30 cellular contexts compared by ENCODE assay signal in the genomic region with DNA sequence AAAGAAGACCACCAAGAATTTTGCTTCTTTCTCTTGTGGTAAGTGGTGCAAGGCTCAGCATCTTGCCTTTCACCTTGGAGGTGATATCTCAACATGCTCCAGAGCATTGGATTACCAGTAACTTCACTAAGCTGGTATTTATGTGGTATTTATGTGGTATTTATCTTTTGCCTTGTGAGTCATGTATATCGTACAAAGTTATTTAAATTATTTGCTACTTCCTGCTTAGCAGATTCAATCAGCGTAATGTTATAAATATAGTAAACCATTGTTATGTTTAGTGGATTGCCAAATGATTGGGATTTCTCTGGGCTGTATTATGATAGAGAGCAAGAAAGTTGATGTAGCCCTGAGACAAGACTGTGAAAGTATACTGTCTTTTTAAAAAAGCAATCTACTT.
A peak's percentile ranks its signal among the peaks of the same experiment; 100 is the strongest.
DNase-seq lines count a peak whose midpoint lies in the region; ATAC-seq and TF ChIP-seq lines count a peak whose summit lies in the region.
"Had no signal": no experiment of that assay in that cellular context is flagged by ENCODE, and none has a peak within 500 bp of the region (broad histone marks: within the 10 kb centered on the region; RNA-seq: fewer than 3 reads in every experiment).

No MANE protein-coding gene starts in this region.

- H3K36me3 ChIP-seq in PC-3 (ENCODE audit: low read depth, low read length) = no peaks in the 10 kb centered on the region
- H3K36me3 ChIP-seq: HAP-1, heart right ventricle, tibial nerve had no signal

- peaks cover 8% of the 10 kb centered on the region for H3K4me1 ChIP-seq in PC-3 (ENCODE audit: insufficient read depth, low read length)
- H3K4me1 ChIP-seq: body of pancreas, HAP-1, heart right ventricle, psoas muscle, tibial nerve had no signal

- peak; percentile 70 for ATAC-seq in PC-3
- ATAC-seq in HG03457 (IDR thresholded peaks at IDR 0.05; ENCODE audit: unreplicated experiment) = no peak
- ATAC-seq: body of pancreas; GM12878; heart right ventricle; mucosa of descending colon; natural killer cell treated with Interleukin-12 subunit alpha and Interleukin-12 subunit beta and Interleukin-15 and Interleukin-18, amount 100 ng/mL, for 72 hours; psoas muscle had no signal

- H3K9ac ChIP-seq in PC-3 (ENCODE audit: low read length) = no peak overlapping the region

- H3K27me3 ChIP-seq in PC-3 (ENCODE audit: low read length) = no peaks in the 10 kb centered on the region
- H3K27me3 ChIP-seq: body of pancreas, dorsolateral prefrontal cortex, heart right ventricle, tibial nerve had no signal

- no TSS peak for BruUV-seq in PC-3 (replicated peaks; lab: Mats Ljungman, UMichigan)

- no peak overlapping the region for H3K4me2 ChIP-seq in PC-3 (ENCODE audit: low read length)

- H4K20me1 ChIP-seq in PC-3 (ENCODE audit: low read length) = no peaks in the 10 kb centered on the region

- H3K27ac ChIP-seq in PC-3 (ENCODE audit: low read length) = no peak overlapping the region
- H3K27ac ChIP-seq: body of pancreas, dorsolateral prefrontal cortex, heart right ventricle, psoas muscle, SK-N-MC, tibial nerve had no signal

- no peak overlapping the region for H2AFZ ChIP-seq in PC-3 (ENCODE audit: low read length)

- DNase-seq in EL (peak; percentile 31), PC-3 (peak; percentile 45), cardiac fibroblast (ENCODE audit: low read depth in 2 of 2) (peak; percentile 27 to 55), hepatic stellate cell (ENCODE audit: low spot score) (peak; percentile 14), OCI-M1 (lab: John Stamatoyannopoulos, UW) (no peak), NOMO-1 (lab: John Stamatoyannopoulos, UW; ENCODE audit: unreplicated experiment in 2 of 2) (no peak), DMS 273 (lab: John Stamatoyannopoulos, UW; ENCODE audit: unreplicated experiment) (no peak)
- DNase-seq: activated effector memory CD4-positive, alpha-beta T cell treated with anti-CD3 and anti-CD28 coated beads, Interleukin-2, amount 50 U/mL, for 16 hours; activated naive CD8-positive, alpha-beta T cell treated with anti-CD3 and anti-CD28 coated beads, Interleukin-2, amount 10 ng/mL, durations not matched to agents 7 days and 5 days; activated T-cell treated with anti-CD3 and anti-CD28 coated beads, Interleukin-2, amount 50 U/mL, for 24 hours; body of pancreas; CD4-positive, alpha-beta memory T cell; DMS 273 treated with DMSO at 0.1 percent for 48 hours; dorsolateral prefrontal cortex; heart right ventricle; mucosa of descending colon; NCI-H1048; NCI-H446 treated with DMSO at 0.1 percent for 48 hours; NCI-H82; psoas muscle; RPMI8226; stimulated activated CD4-positive, alpha-beta T cell treated with anti-CD3 and anti-CD28 coated beads, Interleukin-15, amount 100 ng/mL, for 24 hours; stimulated activated CD4-positive, alpha-beta T cell treated with anti-CD3 and anti-CD28 coated beads, Interleukin-4, amount 100 ng/mL, for 4 hours had no signal

- no peaks in the 10 kb centered on the region for H3K9me3 ChIP-seq in PC-3 (ENCODE audit: low read length)
- H3K9me3 ChIP-seq: body of pancreas, HAP-1, psoas muscle had no signal

- no peaks in the 10 kb centered on the region for H3F3A ChIP-seq in PC-3 (ENCODE audit: low read length, unreplicated experiment)

- POLR2A ChIA-PET in PC-3 (lab: Charles Lee; ENCODE audit: unreplicated experiment) = no interaction called here

- CTCF ChIA-PET in PC-3 (lab: Charles Lee) = no interaction called here

- no peaks in the 10 kb centered on the region for H3K9me2 ChIP-seq in PC-3 (replicated peaks; ENCODE audit: low read length)

- TF ChIP-seq CTCF in PC-3 (conservative IDR thresholded peaks at IDR 0.05; ENCODE audit: low read depth, low read length) (no peak), cardiac fibroblast (IDR thresholded peaks at IDR 0.05; ENCODE audit: low read depth, low read length) (no peak)

- H3K4me3 ChIP-seq in PC-3 (ENCODE audit: low read length) (no peak overlapping the region), cardiac fibroblast (replicated peaks in 1 of 2; ENCODE audit: low read depth in 2 of 2, low read length in 2 of 2) (no peak overlapping the region)
- H3K4me3 ChIP-seq: body of pancreas, dorsolateral prefrontal cortex, GM12878, HAP-1, heart right ventricle, lung, mucosa of descending colon, psoas muscle, SK-N-MC, tibial nerve had no signal

- intact Hi-C loops in PC-3 (cut with micrococcal nuclease) = no loop called here

- no peaks in the 10 kb centered on the region for H3K79me2 ChIP-seq in PC-3 (ENCODE audit: low read length)

Comparison
In these comparisons a context has a peak if more than half of its experiments do, and no peak if none do; other contexts are left out.
1. DNase-seq: peak in EL (single experiment), PC-3 (single experiment), cardiac fibroblast (2 of 2) and hepatic stellate cell (single experiment); none in OCI-M1 (single experiment), NOMO-1 (0 of 2) and DMS 273 (single experiment).